17 cellular contexts compared by ENCODE assay signal in genomic region chr2:109383505-109384307, GRCh38.
A peak's percentile ranks its signal among the peaks of the same experiment; 100 is the strongest.
DNase-seq lines count a peak whose midpoint lies in the region; ATAC-seq and TF ChIP-seq lines count a peak whose summit lies in the region.
"Had no signal": no experiment of that assay in that cellular context is flagged by ENCODE, and none has a peak within 500 bp of the region (broad histone marks: within the 10 kb centered on the region; RNA-seq: fewer than 3 reads in every experiment).

No MANE protein-coding gene starts in this region.

- no peak overlapping the region for H3K4me3 Mint-ChIP-seq in activated CD8-positive, alpha-beta memory T cell treated with anti-CD3 and anti-CD28 coated beads, Interleukin-2, amount 10 ng/mL, durations not matched to agents 7 days and 5 days
- no peak overlapping the region for H3K4me3 Mint-ChIP-seq in WTC11
- H3K4me3 Mint-ChIP-seq: activated CD4-positive, alpha-beta memory T cell treated with anti-CD3 and anti-CD28 coated beads for 36 hours; activated T-cell treated with anti-CD3 and anti-CD28 coated beads, Interleukin-2, amount 50 U/mL, for 4 hours had no signal

- H3K4me1 ChIP-seq in lower lobe of right lung (peaks cover 34% of the 10 kb centered on the region), spleen (peaks cover 8 to 50% (median 32%) of the 10 kb centered on the region in 6 donors)

- H3K27ac Mint-ChIP-seq in activated CD8-positive, alpha-beta memory T cell treated with anti-CD3 and anti-CD28 coated beads, Interleukin-2, amount 10 ng/mL, durations not matched to agents 7 days and 5 days = no peak overlapping the region
- no peak overlapping the region for H3K27ac Mint-ChIP-seq in WTC11
- H3K27ac Mint-ChIP-seq: activated CD4-positive, alpha-beta memory T cell treated with anti-CD3 and anti-CD28 coated beads for 36 hours had no signal

- DNase-seq in activated CD8-positive, alpha-beta memory T cell treated with anti-CD3 and anti-CD28 coated beads, Interleukin-2, amount 10 ng/mL, durations not matched to agents 7 days and 5 days = peak; percentile 5
- DNase-seq in activated CD8-positive, alpha-beta memory T cell treated with anti-CD3 and anti-CD28 coated beads, Interleukin-2, amount 50 U/mL, for 4 hours = no peak
- peak; percentile 7 for DNase-seq in WTC11 (ENCODE audit: low spot score)
- DNase-seq in lower lobe of right lung = no peak
- peak; percentile 55 for DNase-seq in spleen
- DNase-seq in OCI-M2 (lab: John Stamatoyannopoulos, UW; ENCODE audit: unreplicated experiment) = no peak
- DNase-seq in NK-92 (lab: John Stamatoyannopoulos, UW; ENCODE audit: unreplicated experiment) = no peak
- DNase-seq: activated CD4-positive, alpha-beta memory T cell treated with anti-CD3 and anti-CD28 coated beads for 36 hours; activated T-cell treated with anti-CD3 and anti-CD28 coated beads, Interleukin-2, amount 50 U/mL, for 4 hours; NCI-H1930; NK-92 treated with Interleukin-12 subunit alpha and Interleukin-12 subunit beta, amount 100 ng/mL, for 24 hours; stimulated activated CD4-positive, alpha-beta T cell treated with anti-CD3 and anti-CD28 coated beads, Interleukin-2, amount 100 ng/mL, for 24 hours; stimulated activated naive CD4-positive, alpha-beta T cell treated with Interleukin-2 at 50 U/mL for 16 hours; T-helper 1 cell had no signal

- no peaks in the 10 kb centered on the region for H3K36me3 Mint-ChIP-seq in activated CD8-positive, alpha-beta memory T cell treated with anti-CD3 and anti-CD28 coated beads, Interleukin-2, amount 10 ng/mL, durations not matched to agents 7 days and 5 days
- no peaks in the 10 kb centered on the region for H3K36me3 Mint-ChIP-seq in WTC11
- H3K36me3 Mint-ChIP-seq: activated CD4-positive, alpha-beta memory T cell treated with anti-CD3 and anti-CD28 coated beads for 36 hours had no signal

- no peak for TF ChIP-seq POLR2A in spleen (IDR thresholded peaks at IDR 0.05)

- POLR2A ChIA-PET in WTC11 (lab: Charles Lee) = no interaction called here

- H3K27me3 ChIP-seq in lower lobe of right lung (ENCODE audit: low read depth) = no peaks in the 10 kb centered on the region
- H3K27me3 ChIP-seq in spleen (replicated peaks in 1 of 7) = no peaks in the 10 kb centered on the region
- H3K27me3 ChIP-seq: breast epithelium had no signal

- intact Hi-C loops in lower lobe of right lung (cut with DNase I) = no loop called here
- intact Hi-C loops in spleen (cut with DNase I; ENCODE audit: low total_unique reads) = no loop called here

- peaks cover 2% of the 10 kb centered on the region for H3K27me3 Mint-ChIP-seq in activated CD8-positive, alpha-beta memory T cell treated with anti-CD3 and anti-CD28 coated beads, Interleukin-2, amount 10 ng/mL, durations not matched to agents 7 days and 5 days
- peaks cover 10% of the 10 kb centered on the region for H3K27me3 Mint-ChIP-seq in WTC11 (ENCODE audit: low read depth)
- H3K27me3 Mint-ChIP-seq: activated CD4-positive, alpha-beta memory T cell treated with anti-CD3 and anti-CD28 coated beads for 36 hours had no signal

- H3K4me3 ChIP-seq in lower lobe of right lung = no peak overlapping the region
- no peak overlapping the region for H3K4me3 ChIP-seq in spleen
- H3K4me3 ChIP-seq: breast epithelium had no signal

- 76 to 93% (median 86%) methylated on average over 19 of the region's 19 CpGs for WGBS in spleen, 5 donors

- H3K9me3 Mint-ChIP-seq in activated CD8-positive, alpha-beta memory T cell treated with anti-CD3 and anti-CD28 coated beads, Interleukin-2, amount 10 ng/mL, durations not matched to agents 7 days and 5 days (ENCODE audit: low read depth) = no peaks in the 10 kb centered on the region
- H3K9me3 Mint-ChIP-seq in WTC11 = no peaks in the 10 kb centered on the region
- H3K9me3 Mint-ChIP-seq: activated CD4-positive, alpha-beta memory T cell treated with anti-CD3 and anti-CD28 coated beads for 36 hours; activated T-cell treated with anti-CD3 and anti-CD28 coated beads, Interleukin-2, amount 50 U/mL, for 4 hours had no signal

- H3K36me3 ChIP-seq in lower lobe of right lung (no peaks in the 10 kb centered on the region), spleen (no peaks in the 10 kb centered on the region)
- H3K36me3 ChIP-seq: breast epithelium had no signal

- H3K9me3 ChIP-seq in lower lobe of right lung (no peaks in the 10 kb centered on the region), spleen (no peaks in the 10 kb centered on the region)
- H3K9me3 ChIP-seq: breast epithelium had no signal

- CTCF ChIA-PET in activated CD8-positive, alpha-beta memory T cell treated with anti-CD3 and anti-CD28 coated beads, Interleukin-2, amount 10 ng/mL, durations not matched to agents 7 days and 5 days (lab: Charles Lee) = no interaction called here
- CTCF ChIA-PET in WTC11 (lab: Charles Lee) = interaction anchor here (1.5 kb wide), 1 partner anchor 127 kb away, joined by 3 read pairs; no protein-coding TSS in a partner anchor

- no peak for ATAC-seq in activated CD8-positive, alpha-beta memory T cell treated with anti-CD3 and anti-CD28 coated beads, Interleukin-2, amount 10 ng/mL, durations not matched to agents 7 days and 5 days
- ATAC-seq in WTC11 = no peak
- no peak for ATAC-seq in lower lobe of right lung
- ATAC-seq in HG02678 (IDR thresholded peaks at IDR 0.05; ENCODE audit: unreplicated experiment) = no peak
- ATAC-seq: activated T-cell treated with anti-CD3 and anti-CD28 coated beads, Interleukin-2, amount 50 U/mL, for 4 hours had no signal

- no peaks in the 10 kb centered on the region for H3K4me1 Mint-ChIP-seq in activated CD8-positive, alpha-beta memory T cell treated with anti-CD3 and anti-CD28 coated beads, Interleukin-2, amount 10 ng/mL, durations not matched to agents 7 days and 5 days
- H3K4me1 Mint-ChIP-seq in WTC11 = peaks cover 45% of the 10 kb centered on the region

- TF ChIP-seq CTCF in WTC11 (IDR thresholded peaks at IDR 0.05) = no peak
- TF ChIP-seq CTCF in lower lobe of right lung (IDR thresholded peaks at IDR 0.05) = no peak
- no peak for TF ChIP-seq CTCF in spleen (IDR thresholded peaks at IDR 0.05 in 8 of 11, conservative IDR thresholded peaks at IDR 0.05 in 3 of 11)

- H3K27ac ChIP-seq in lower lobe of right lung (peak overlapping the region; percentile 3), spleen (no peak overlapping the region)
- H3K27ac ChIP-seq: breast epithelium, KMS-11 had no signal

TF ChIP-seq in WTC11, 78 proteins besides CTCF, POLR2A, EP300 and RAD21 (continues in another document):
- TF ChIP-seq, protein P1, sequence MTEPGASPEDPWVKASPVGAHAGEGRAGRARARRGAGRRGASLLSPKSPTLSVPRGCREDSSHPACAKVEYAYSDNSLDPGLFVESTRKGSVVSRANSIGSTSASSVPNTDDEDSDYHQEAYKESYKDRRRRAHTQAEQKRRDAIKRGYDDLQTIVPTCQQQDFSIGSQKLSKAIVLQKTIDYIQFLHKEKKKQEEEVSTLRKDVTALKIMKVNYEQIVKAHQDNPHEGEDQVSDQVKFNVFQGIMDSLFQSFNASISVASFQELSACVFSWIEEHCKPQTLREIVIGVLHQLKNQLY (CRISPR knock-in tag; IDR thresholded peaks at IDR 0.05) = no peak
- TF ChIP-seq ZNF671 (CRISPR knock-in tag; IDR thresholded peaks at IDR 0.05) (no peak), JAZF1 (CRISPR knock-in tag; IDR thresholded peaks at IDR 0.05) (no peak), TEAD4 (CRISPR knock-in tag; IDR thresholded peaks at IDR 0.05) (no peak), NFYB (CRISPR knock-in tag; conservative IDR thresholded peaks at IDR 0.05; ENCODE audit: low read depth) (no peak), NFE2L1 (CRISPR knock-in tag; IDR thresholded peaks at IDR 0.05) (no peak), IRF1 (CRISPR knock-in tag; IDR thresholded peaks at IDR 0.05) (no peak)
- TF ChIP-seq, protein P2, sequence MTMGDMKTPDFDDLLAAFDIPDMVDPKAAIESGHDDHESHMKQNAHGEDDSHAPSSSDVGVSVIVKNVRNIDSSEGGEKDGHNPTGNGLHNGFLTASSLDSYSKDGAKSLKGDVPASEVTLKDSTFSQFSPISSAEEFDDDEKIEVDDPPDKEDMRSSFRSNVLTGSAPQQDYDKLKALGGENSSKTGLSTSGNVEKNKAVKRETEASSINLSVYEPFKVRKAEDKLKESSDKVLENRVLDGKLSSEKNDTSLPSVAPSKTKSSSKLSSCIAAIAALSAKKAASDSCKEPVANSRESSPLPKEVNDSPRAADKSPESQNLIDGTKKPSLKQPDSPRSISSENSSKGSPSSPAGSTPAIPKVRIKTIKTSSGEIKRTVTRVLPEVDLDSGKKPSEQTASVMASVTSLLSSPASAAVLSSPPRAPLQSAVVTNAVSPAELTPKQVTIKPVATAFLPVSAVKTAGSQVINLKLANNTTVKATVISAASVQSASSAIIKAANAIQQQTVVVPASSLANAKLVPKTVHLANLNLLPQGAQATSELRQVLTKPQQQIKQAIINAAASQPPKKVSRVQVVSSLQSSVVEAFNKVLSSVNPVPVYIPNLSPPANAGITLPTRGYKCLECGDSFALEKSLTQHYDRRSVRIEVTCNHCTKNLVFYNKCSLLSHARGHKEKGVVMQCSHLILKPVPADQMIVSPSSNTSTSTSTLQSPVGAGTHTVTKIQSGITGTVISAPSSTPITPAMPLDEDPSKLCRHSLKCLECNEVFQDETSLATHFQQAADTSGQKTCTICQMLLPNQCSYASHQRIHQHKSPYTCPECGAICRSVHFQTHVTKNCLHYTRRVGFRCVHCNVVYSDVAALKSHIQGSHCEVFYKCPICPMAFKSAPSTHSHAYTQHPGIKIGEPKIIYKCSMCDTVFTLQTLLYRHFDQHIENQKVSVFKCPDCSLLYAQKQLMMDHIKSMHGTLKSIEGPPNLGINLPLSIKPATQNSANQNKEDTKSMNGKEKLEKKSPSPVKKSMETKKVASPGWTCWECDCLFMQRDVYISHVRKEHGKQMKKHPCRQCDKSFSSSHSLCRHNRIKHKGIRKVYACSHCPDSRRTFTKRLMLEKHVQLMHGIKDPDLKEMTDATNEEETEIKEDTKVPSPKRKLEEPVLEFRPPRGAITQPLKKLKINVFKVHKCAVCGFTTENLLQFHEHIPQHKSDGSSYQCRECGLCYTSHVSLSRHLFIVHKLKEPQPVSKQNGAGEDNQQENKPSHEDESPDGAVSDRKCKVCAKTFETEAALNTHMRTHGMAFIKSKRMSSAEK (CRISPR knock-in tag; IDR thresholded peaks at IDR 0.05; ENCODE audit: borderline replicate concordance) = no peak

Comparison
In these comparisons a context has a peak if more than half of its experiments do, and no peak if none do; other contexts are left out.
1. DNase-seq: peak in activated CD8-positive, alpha-beta memory T cell treated with anti-CD3 and anti-CD28 coated beads, Interleukin-2, amount 10 ng/mL, durations not matched to agents 7 days and 5 days (single experiment), WTC11 (single experiment) and spleen (single experiment); none in activated CD8-positive, alpha-beta memory T cell treated with anti-CD3 and anti-CD28 coated beads, Interleukin-2, amount 50 U/mL, for 4 hours (single experiment), lower lobe of right lung (single experiment), OCI-M2 (single experiment) and NK-92 (single experiment).